8 cellular contexts compared by ENCODE assay signal in the genomic region with DNA sequence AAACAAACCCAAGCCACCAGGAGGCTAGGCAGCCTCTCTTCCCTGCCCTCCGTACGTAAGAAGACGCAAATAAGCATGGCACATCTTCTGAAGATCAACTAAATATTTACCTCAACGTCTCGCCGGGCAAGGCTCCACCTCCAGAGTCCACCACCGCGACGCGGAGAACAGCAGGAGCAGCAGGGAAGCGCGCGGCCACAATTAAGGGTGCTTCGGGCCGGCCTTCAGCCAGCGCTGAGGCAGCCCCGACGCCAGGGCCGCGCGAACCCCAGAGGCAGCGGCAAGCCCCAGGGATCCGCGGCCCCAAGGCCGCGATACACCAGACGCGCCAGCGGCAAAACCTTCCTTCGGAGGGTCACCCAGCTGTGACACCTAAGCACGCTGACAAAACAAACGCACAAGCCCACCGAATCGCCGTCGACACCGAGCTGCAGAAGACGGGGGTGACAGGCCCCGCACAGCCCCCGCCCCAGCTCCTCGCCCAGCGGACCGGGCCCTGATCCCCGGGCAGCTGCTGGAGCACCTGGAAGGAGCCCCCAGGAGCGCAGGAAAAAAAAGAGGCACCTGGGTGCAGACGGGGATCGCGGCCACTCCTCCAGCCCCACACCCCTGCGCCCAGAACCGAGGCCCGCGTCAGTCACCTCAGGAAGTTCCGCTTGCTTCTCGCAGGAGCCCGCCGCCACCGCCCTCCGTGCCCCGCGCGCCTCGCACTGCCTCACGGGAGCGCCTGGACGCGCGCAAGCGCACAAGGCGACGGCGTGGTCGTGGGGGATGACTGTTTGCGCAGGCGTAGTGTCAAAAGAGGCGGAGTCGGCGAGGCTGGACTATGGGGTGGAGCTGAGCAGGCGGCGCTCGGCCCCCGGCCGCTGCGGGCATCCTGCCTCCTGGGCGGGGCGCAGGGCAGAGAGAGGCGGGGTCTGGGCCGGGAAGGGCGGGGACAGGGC. TPM values are rescaled to one million over a fixed set of nuclear protein-coding genes. Genes with fewer than 3 reads are reported as not detected.
DNase-seq lines count a peak whose midpoint lies in the region; ATAC-seq and TF ChIP-seq lines count a peak whose summit lies in the region.

A gene with protein sequence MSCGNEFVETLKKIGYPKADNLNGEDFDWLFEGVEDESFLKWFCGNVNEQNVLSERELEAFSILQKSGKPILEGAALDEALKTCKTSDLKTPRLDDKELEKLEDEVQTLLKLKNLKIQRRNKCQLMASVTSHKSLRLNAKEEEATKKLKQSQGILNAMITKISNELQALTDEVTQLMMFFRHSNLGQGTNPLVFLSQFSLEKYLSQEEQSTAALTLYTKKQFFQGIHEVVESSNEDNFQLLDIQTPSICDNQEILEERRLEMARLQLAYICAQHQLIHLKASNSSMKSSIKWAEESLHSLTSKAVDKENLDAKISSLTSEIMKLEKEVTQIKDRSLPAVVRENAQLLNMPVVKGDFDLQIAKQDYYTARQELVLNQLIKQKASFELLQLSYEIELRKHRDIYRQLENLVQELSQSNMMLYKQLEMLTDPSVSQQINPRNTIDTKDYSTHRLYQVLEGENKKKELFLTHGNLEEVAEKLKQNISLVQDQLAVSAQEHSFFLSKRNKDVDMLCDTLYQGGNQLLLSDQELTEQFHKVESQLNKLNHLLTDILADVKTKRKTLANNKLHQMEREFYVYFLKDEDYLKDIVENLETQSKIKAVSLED (minus strand): TSS at position 712 of the 944 bp plus-strand sequence. CDS start 1,175 bp downstream, outside the sequence.
A gene (minus strand): TSS at position 712 of the 944 bp plus-strand sequence. CDS start 12,890 bp downstream, outside the sequence.

- H2AFZ ChIP-seq in SU-DHL-6 (ENCODE audit: low read depth, low read length, severe bottlenecking): peak within 1 kb of the TSS; percentile 20

- H3K9ac ChIP-seq in SU-DHL-6 (ENCODE audit: low read length) (peak within 1 kb of the TSS; percentile 81), adipocyte (ENCODE audit: low read length) (peak within 1 kb of the TSS; percentile 95)

- H3K36me3 ChIP-seq in SU-DHL-6 (ENCODE audit: low read length) (peaks cover 10% of the 10 kb centered on the region; the same call in 1 of the 2 replicates), adipocyte (ENCODE audit: control insufficient read depth, insufficient read depth, low read length, severe bottlenecking) (peaks cover 14% of the 10 kb centered on the region), heart left ventricle (peaks cover 0 to 31% (median 10%) of the 10 kb centered on the region in 9 donors), upper lobe of left lung (peaks cover 0 to 3% (median 0%) of the 10 kb centered on the region in 4 donors)

- intact Hi-C loops in heart left ventricle (cut with DNase I): loop anchor here in 8 of 10 donors (2.0 to 10.0 kb wide), 12 partner anchors 15 to 723 kb away; a partner anchor contains a TSS
- intact Hi-C loops in posterior vena cava (cut with DNase I): loop anchor here in 1 of 2 donors (10.0 kb wide), 1 partner anchor 723 kb away; a partner anchor contains a TSS

- H3K4me3 ChIP-seq in GM12865 (ENCODE audit: low read depth, low read length): peak within 1 kb of the TSS; percentile 92
- peak within 1 kb of the TSS; percentile 73 for H3K4me3 ChIP-seq in SU-DHL-6 (ENCODE audit: insufficient read depth, low read length, poor library complexity, severe bottlenecking)
- H3K4me3 ChIP-seq in adipocyte (ENCODE audit: low read length): peak within 1 kb of the TSS; percentile 89
- peak within 1 kb of the TSS; percentile 89 to 99 (median 94) for H3K4me3 ChIP-seq in heart left ventricle
- H3K4me3 ChIP-seq in upper lobe of left lung: peak within 1 kb of the TSS; percentile 84 to 100 (median 95)

- peak; percentile 86 for ATAC-seq in HG02759 (IDR thresholded peaks at IDR 0.05; ENCODE audit: unreplicated experiment)
- peak; percentile 94 to 99 (median 98) for ATAC-seq in heart left ventricle
- peak; percentile 99 for ATAC-seq in upper lobe of left lung (ENCODE audit: low FRiP score in 2 of 2)

- peak within 1 kb of the TSS; percentile 61 for H3K27ac ChIP-seq in SU-DHL-6 (ENCODE audit: low read depth, low read length)
- peak within 1 kb of the TSS in 11 of 12 donors; percentile 60 to 87 (median 82) for H3K27ac ChIP-seq in heart left ventricle
- H3K27ac ChIP-seq in upper lobe of left lung: peak within 1 kb of the TSS; percentile 82 to 90 (median 85)

- peak; percentile 45 to 89 for TF ChIP-seq POLR2A in heart left ventricle (IDR thresholded peaks at IDR 0.05)
- peak in 3 of 4 donors; percentile 43 to 92 (median 75) for TF ChIP-seq POLR2A in upper lobe of left lung (IDR thresholded peaks at IDR 0.05)

- no peaks in the 10 kb centered on the region for H3K9me2 ChIP-seq in SU-DHL-6 (replicated peaks; ENCODE audit: insufficient read depth, low read length)

- peaks cover 39% of the 10 kb centered on the region for H3K4me1 ChIP-seq in adipocyte (ENCODE audit: control insufficient read depth, insufficient read depth, low read length)
- peaks cover 4 to 82% (median 60%) of the 10 kb centered on the region in 12 donors for H3K4me1 ChIP-seq in heart left ventricle
- peaks cover 53 to 78% (median 63%) of the 10 kb centered on the region in 4 donors for H3K4me1 ChIP-seq in upper lobe of left lung

- H3K9me3 ChIP-seq in SU-DHL-6 (ENCODE audit: insufficient read depth, low read length): no peaks in the 10 kb centered on the region
- no peaks in the 10 kb centered on the region for H3K9me3 ChIP-seq in adipocyte (ENCODE audit: control insufficient read depth, low read length)
- H3K9me3 ChIP-seq in heart left ventricle: no peaks in the 10 kb centered on the region
- no peaks in the 10 kb centered on the region for H3K9me3 ChIP-seq in upper lobe of left lung

- no peak for TF ChIP-seq EP300 in upper lobe of left lung (IDR thresholded peaks at IDR 0.05)

- H4K20me1 ChIP-seq in SU-DHL-6 (ENCODE audit: low read depth, low read length): peaks cover 18% of the 10 kb centered on the region; the same call in 1 of the 2 replicates

- H3K79me2 ChIP-seq in SU-DHL-6 (ENCODE audit: insufficient read depth, low read length): peaks cover 47% of the 10 kb centered on the region

- 0 to 1% (median 1%) methylated on average over 55 to 88 of the region's 88 CpGs for WGBS in heart left ventricle, 4 donors
- 0 to 1% methylated on average over 18 to 47 of the region's 88 CpGs for WGBS in upper lobe of left lung, 2 donors

- DNase-seq in GM12865 (ENCODE audit: low read depth) (peak; percentile 99), NCI-H1417 (lab: John Stamatoyannopoulos, UW) (peak; percentile 96 to 99 (median 99)), adipocyte (ENCODE audit: low read depth) (peak; percentile 99), heart left ventricle (peak; percentile 98 to 100 (median 99)), posterior vena cava (ENCODE audit: low spot score) (peak; percentile 100), upper lobe of left lung (peak; percentile 99)

- TF ChIP-seq CTCF in GM12865 (IDR thresholded peaks at IDR 0.05; ENCODE audit: insufficient read depth, low read depth, low read length, missing control alignments) (no peak), SU-DHL-6 (IDR thresholded peaks at IDR 0.05; ENCODE audit: insufficient read depth, low read length, poor library complexity, severe bottlenecking) (no peak), heart left ventricle (IDR thresholded peaks at IDR 0.05) (no peak), upper lobe of left lung (IDR thresholded peaks at IDR 0.05) (peak in 1 of 6 experiments; percentile 2)

- H3F3A ChIP-seq in SU-DHL-6 (ENCODE audit: insufficient read depth): no peaks in the 10 kb centered on the region

- peak within 1 kb of the TSS; percentile 81 for H3K4me2 ChIP-seq in SU-DHL-6 (ENCODE audit: low read depth, low read length, poor library complexity, severe bottlenecking)

- no peaks in the 10 kb centered on the region for H3K27me3 ChIP-seq in SU-DHL-6 (ENCODE audit: low read length)
- no peaks in the 10 kb centered on the region for H3K27me3 ChIP-seq in adipocyte (replicated peaks; ENCODE audit: control insufficient read depth, insufficient read depth, low read length)
- H3K27me3 ChIP-seq in heart left ventricle: no peaks in the 10 kb centered on the region
- H3K27me3 ChIP-seq in upper lobe of left lung: no peaks in the 10 kb centered on the region

RNA-seq across cellular contexts. Expression of the first gene that starts in this region (rescaled TPM):
- total RNA-seq in heart left ventricle: 1 to 10 TPM; 4.2 to 8.3 (median 6.3) TPM
- polyA plus RNA-seq in heart left ventricle: 1 to 10 TPM; 4.2 to 6.8 TPM
- 10 to 100 TPM in 1 of 2 donors, 1 to 10 TPM in 1; 9.6 to 11.8 TPM for total RNA-seq in posterior vena cava
- 10 to 100 TPM in 5 of 6 donors, 1 to 10 TPM in 1; 8.2 to 21.0 (median 12.5) TPM for total RNA-seq in upper lobe of left lung

RNA-seq across cellular contexts. Expression of the second gene that starts in this region (rescaled TPM):
- 1 to 10 TPM in 7 of 9 donors, under 1 TPM in 2; 0.38 to 4.5 (median 2.6) TPM for total RNA-seq in heart left ventricle
- polyA plus RNA-seq in heart left ventricle: under 1 TPM; 0.79 to 0.84 TPM
- 1 to 10 TPM; 2.0 to 3.5 TPM for total RNA-seq in posterior vena cava
- total RNA-seq in upper lobe of left lung: 1 to 10 TPM in 5 of 6 donors, under 1 TPM in 1; 0.89 to 5.5 (median 2.6) TPM

Comparison
In these comparisons a context has a peak if more than half of its experiments do, and no peak if none do; other contexts are left out.
1. Peak in every context shown above with its lines: DNase-seq, ATAC-seq, H3K4me3 ChIP-seq and H3K27ac ChIP-seq.